ENCODE assay signal across 17 cellular contexts in the genomic region with DNA sequence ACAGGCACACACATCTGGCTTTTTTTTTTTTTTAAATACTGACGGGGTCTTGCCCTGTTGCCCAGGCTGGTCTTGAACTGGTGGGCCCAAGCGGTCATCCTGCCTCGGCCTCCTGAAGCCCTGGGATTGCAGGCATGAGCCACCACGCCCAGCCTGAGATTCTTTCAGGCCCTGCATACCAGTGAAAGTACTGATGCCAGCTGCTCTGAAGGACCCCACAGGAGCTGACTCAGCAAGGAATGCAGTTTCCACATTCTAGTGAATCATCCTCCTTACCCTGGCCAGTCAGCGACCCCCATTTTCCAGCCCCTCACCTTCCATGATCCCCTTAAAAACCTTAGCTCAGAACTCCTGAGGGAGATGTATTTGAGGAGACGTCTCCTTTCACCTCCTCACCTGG. TPM values are rescaled to one million over a fixed set of nuclear protein-coding genes. Genes with fewer than 3 reads are reported as not detected.
DNase-seq lines count a peak whose midpoint lies in the region; ATAC-seq, FAIRE-seq and TF ChIP-seq lines count a peak whose summit lies in the region.
"Had no signal": no experiment of that assay in that cellular context is flagged by ENCODE, and none has a peak within 500 bp of the region (broad histone marks: within the 10 kb centered on the region; RNA-seq: fewer than 3 reads in every experiment).

No MANE protein-coding gene starts in this region.

- H3K9me3 ChIP-seq in AG04450 (ENCODE audit: control insufficient read depth, insufficient read depth, low read length), result no peaks in the 10 kb centered on the region
- H3K9me3 ChIP-seq: BLaER1 treated with 17β-estradiol and CSF1 and Interleukin-3, amounts not matched to agents 10 nM and 100 nM; gastrocnemius medialis had no signal

- DNase-seq in AG04450 (ENCODE audit: low read depth, low spot score) (peak; percentile 72), HTR-8/SVneo (ENCODE audit: insufficient read length, low spot score) (peak; percentile 29), brain microvascular endothelial cell (peak; percentile 74), kidney tubule cell (ENCODE audit: low spot score) (peak; percentile 76), DMS114 treated with DMSO at 0.1 percent for 48 hours (lab: John Stamatoyannopoulos, UW; ENCODE audit: unreplicated experiment) (no peak), DMS153 treated with DMSO at 0.1 percent for 48 hours (lab: John Stamatoyannopoulos, UW; ENCODE audit: unreplicated experiment) (no peak)
- DNase-seq: activated CD4-positive, alpha-beta T cell treated with anti-CD3 and anti-CD28 coated beads for 4 hours; activated T-cell treated with anti-CD3 and anti-CD28 coated beads, Interleukin-2, amount 50 U/mL, for 1 hour; dermis blood vessel endothelial cell; gastrocnemius medialis; NCI-H1436 treated with DMSO at 0.1 percent for 48 hours; NCI-H524; stimulated activated CD4-positive, alpha-beta T cell treated with anti-CD3 and anti-CD28 coated beads, Interleukin-1b, Interleukin-23, amount 100 ng/mL, for 48 hours had no signal

- H3K27me3 ChIP-seq in AG04450 (ENCODE audit: control insufficient read depth, insufficient read depth, low read length) (no peaks in the 10 kb centered on the region), brain microvascular endothelial cell (replicated peaks) (no peaks in the 10 kb centered on the region)
- H3K27me3 ChIP-seq: BLaER1 treated with 17β-estradiol and CSF1 and Interleukin-3, amounts not matched to agents 10 nM and 100 nM; gastrocnemius medialis had no signal

- POLR2A ChIA-PET in AG04450 (lab: Yijun Ruan, JAX), result interaction anchor here (0.7 to 1.8 kb wide), 3 partner anchors 9 to 377 kb away, joined by 4 to 20 read pairs (median 8); partner anchors contain the start of gene ING5

- H3K4me3 ChIP-seq in AG04450 (ENCODE audit: low read depth, low read length) (no peak overlapping the region), brain microvascular endothelial cell (ENCODE audit: low read depth, low read length) (no peak overlapping the region)
- H3K4me3 ChIP-seq: BLaER1 treated with 17β-estradiol and CSF1 and Interleukin-3, amounts not matched to agents 10 nM and 100 nM; gastrocnemius medialis had no signal

- no peak for FAIRE-seq in HTR-8/SVneo (lab: Jason Lieb, UNC)

- no peak for TF ChIP-seq CTCF in AG04450 (IDR thresholded peaks at IDR 0.05; ENCODE audit: low read depth, low read length)
- no peak for TF ChIP-seq CTCF in brain microvascular endothelial cell (IDR thresholded peaks at IDR 0.05; ENCODE audit: low read depth, low read length, missing control alignments)

- ATAC-seq in GM18502 (IDR thresholded peaks at IDR 0.05; ENCODE audit: poor library complexity, unreplicated experiment) (no peak), HG03159 (IDR thresholded peaks at IDR 0.05; ENCODE audit: unreplicated experiment) (no peak)
- ATAC-seq: gastrocnemius medialis, Panc1 had no signal

- in situ Hi-C loops in brain microvascular endothelial cell (cut with HindIII; ENCODE audit: low pct_ligation_motif_present, low sequenced_read_pairs), result no loop called here

- H3K36me3 ChIP-seq in brain microvascular endothelial cell (replicated peaks), result peaks cover 19% of the 10 kb centered on the region

- H3K27ac ChIP-seq in AG04450 (ENCODE audit: low read depth, low read length) (peak overlapping the region; percentile 70), brain microvascular endothelial cell (no peak overlapping the region)
- H3K27ac ChIP-seq: BLaER1 treated with 17β-estradiol and CSF1 and Interleukin-3, amounts not matched to agents 10 nM and 100 nM; gastrocnemius medialis had no signal

- CTCF ChIA-PET in AG04450 (lab: Charles Lee), result no interaction called here

RNA-seq across cellular contexts. Expression of gene DTYMK, which starts 5.8 kb away (rescaled TPM):
- 28.4 and 29.6 TPM in 2 replicates for polyA plus RNA-seq in AG04450 (2011; rRNA removed)
- polyA minus RNA-seq in AG04450 (2011; rRNA and poly(A)+ RNA removed), result 9.9 and 10.1 TPM in 2 replicates

RNA-seq across cellular contexts. Expression of gene ING5, which starts 9.4 kb away (rescaled TPM):
- 22.4 and 23.9 TPM in 2 replicates for polyA plus RNA-seq in AG04450 (2011; rRNA removed)
- 14.6 and 20.7 TPM in 2 replicates for polyA minus RNA-seq in AG04450 (2011; rRNA and poly(A)+ RNA removed)

RNA-seq across cellular contexts. Expression of gene D2HGDH, which starts 42.0 kb away (rescaled TPM):
- polyA plus RNA-seq in AG04450 (2011; rRNA removed), result 7.3 and 9.5 TPM in 2 replicates
- 7.5 and 9.9 TPM in 2 replicates for polyA minus RNA-seq in AG04450 (2011; rRNA and poly(A)+ RNA removed)

RNA-seq across cellular contexts. Expression of gene ATG4B, which starts 55.0 kb away (rescaled TPM):
- 82.4 and 98.2 TPM in 2 replicates for polyA plus RNA-seq in AG04450 (2011; rRNA removed)
- 94.4 and 144 TPM in 2 replicates for polyA minus RNA-seq in AG04450 (2011; rRNA and poly(A)+ RNA removed)

RNA-seq across cellular contexts. Expression of gene THAP4, which starts 55.5 kb away (rescaled TPM):
- 23.7 and 34.1 TPM in 2 replicates for polyA plus RNA-seq in AG04450 (2011; rRNA removed)
- polyA minus RNA-seq in AG04450 (2011; rRNA and poly(A)+ RNA removed), result 31.1 and 47.8 TPM in 2 replicates

Comparison
In these comparisons a context has a peak if more than half of its experiments do, and no peak if none do; other contexts are left out.
1. DNase-seq: peak in AG04450 (single experiment), HTR-8/SVneo (single experiment), brain microvascular endothelial cell (single experiment) and kidney tubule cell (single experiment); none in DMS114 treated with DMSO at 0.1 percent for 48 hours (single experiment) and DMS153 treated with DMSO at 0.1 percent for 48 hours (single experiment).